8 cellular contexts compared by ENCODE assay signal in the genomic region with DNA sequence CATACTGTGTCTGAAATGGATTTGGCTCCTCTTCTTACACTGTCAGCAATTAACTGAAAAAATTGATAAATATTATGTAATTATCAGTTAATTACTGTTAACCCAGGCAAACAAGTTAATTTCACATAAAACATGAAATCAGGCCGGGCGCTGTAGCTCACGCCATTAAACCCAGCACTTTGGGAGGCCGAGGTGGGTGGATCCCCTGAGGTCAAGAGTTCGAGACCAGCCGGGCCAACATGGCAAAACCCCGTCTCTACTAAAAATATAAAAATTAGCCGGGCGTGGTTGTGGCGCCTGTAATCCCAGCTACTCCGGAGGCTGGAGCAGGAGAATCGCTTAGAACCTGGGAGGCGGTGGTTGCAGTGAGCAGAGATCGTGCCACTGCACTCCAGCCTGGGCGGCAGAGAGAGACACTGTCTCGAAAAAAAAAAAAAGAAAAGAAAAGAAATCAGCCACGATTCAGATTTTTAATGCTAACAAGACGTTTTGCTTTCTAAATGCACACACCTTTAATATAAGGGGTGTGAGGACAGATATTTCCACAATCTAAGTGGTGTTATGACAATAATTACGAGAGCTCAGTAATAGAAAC. TPM values are rescaled to one million over a fixed set of nuclear protein-coding genes. Genes with fewer than 3 reads are reported as not detected.
DNase-seq lines count a peak whose midpoint lies in the region; ATAC-seq and TF ChIP-seq lines count a peak whose summit lies in the region.

No MANE protein-coding gene starts in this region.

- DNase-seq in SK-N-MC (ENCODE audit: low read depth, low spot score), result no peak
- no peak for DNase-seq in fibroblast of pulmonary artery (ENCODE audit: low read depth)
- DNase-seq in prostate gland (ENCODE audit: low spot score), result no peak
- no peak for DNase-seq in HuH-7.5 (ENCODE audit: low spot score)
- DNase-seq in omental fat pad (ENCODE audit: low spot score), result no peak

- no peaks in the 10 kb centered on the region for H3K4me1 ChIP-seq in prostate gland (replicated peaks)

- H3K27ac ChIP-seq in SK-N-MC, result peak overlapping the region; percentile 88
- peak overlapping the region; percentile 83 to 89 for H3K27ac ChIP-seq in prostate gland

- intact Hi-C loops in prostate gland (cut with DNase I), result loop anchor here (1.0 to 5.0 kb wide), 2 partner anchors 21 to 67 kb away; a partner anchor contains a TSS

- no peak for TF ChIP-seq CTCF in GM12875 (IDR thresholded peaks at IDR 0.05; ENCODE audit: borderline replicate concordance, insufficient read depth, low read depth, low read length)
- no peak for TF ChIP-seq CTCF in fibroblast of pulmonary artery (IDR thresholded peaks at IDR 0.05; ENCODE audit: low read length, missing control alignments)
- TF ChIP-seq CTCF in prostate gland (IDR thresholded peaks at IDR 0.05), result no peak
- TF ChIP-seq CTCF in omental fat pad (IDR thresholded peaks at IDR 0.05), result no peak

- WGBS in prostate gland, result 19% methylated on average over 19 of the region's 19 CpGs

- ATAC-seq in HG02970 (IDR thresholded peaks at IDR 0.05; ENCODE audit: low FRiP score, unreplicated experiment) (no peak), omental fat pad (ENCODE audit: low FRiP score) (no peak), HG03432 (IDR thresholded peaks at IDR 0.05; ENCODE audit: unreplicated experiment) (no peak)

- no peaks in the 10 kb centered on the region for H3K9me3 ChIP-seq in SK-N-MC (ENCODE audit: low read depth, low read length)
- H3K9me3 ChIP-seq in prostate gland, result no peaks in the 10 kb centered on the region

- TF ChIP-seq POLR2A in prostate gland (IDR thresholded peaks at IDR 0.05), result no peak

- H3K36me3 ChIP-seq in SK-N-MC (ENCODE audit: insufficient read depth, low read length) (0 out of 2 replicates have a peak, but pooled peaks cover 3% of the 10 kb centered on the region), prostate gland (no peaks in the 10 kb centered on the region)

- H3K27me3 ChIP-seq in prostate gland (replicated peaks; ENCODE audit: insufficient read depth), result no peaks in the 10 kb centered on the region

- H3K9ac ChIP-seq in SK-N-MC (ENCODE audit: insufficient read length), result peak overlapping the region; percentile 89

- H3K4me3 ChIP-seq in GM12875 (ENCODE audit: low read depth, low read length) (peak overlapping the region; percentile 94), SK-N-MC (peak overlapping the region; percentile 99), fibroblast of pulmonary artery (replicated peaks; ENCODE audit: low read depth, low read length) (peak overlapping the region; percentile 82), prostate gland (peak overlapping the region; percentile 60 to 65)

RNA-seq across cellular contexts. Expression of a gene that starts 0.5 kb away (rescaled TPM):
- total RNA-seq in prostate gland, result 10 to 100 TPM; 21.1 to 39.0 TPM
- 10 to 100 TPM; 10.3 to 20.0 (median 16.7) TPM for total RNA-seq in omental fat pad

RNA-seq across cellular contexts. Expression of a gene that starts 21.3 kb away (rescaled TPM):
- total RNA-seq in prostate gland, result 1 to 10 TPM; 2.4 to 4.8 TPM
- 10 to 100 TPM in 1 of 4 donors, 1 to 10 TPM in 3; 1.8 to 21.3 (median 5.9) TPM for total RNA-seq in omental fat pad

RNA-seq across cellular contexts. Expression of a gene that starts 21.8 kb away (rescaled TPM):
- total RNA-seq in prostate gland, result 10 to 100 TPM; 20.8 to 45.2 TPM
- total RNA-seq in omental fat pad, result 100 to 1,000 TPM in 1 of 4 donors, 10 to 100 TPM in 3; 54.6 to 124 (median 85.5) TPM
